Comparison of ENCODE assay signal across 20 cellular contexts in the genomic region with DNA sequence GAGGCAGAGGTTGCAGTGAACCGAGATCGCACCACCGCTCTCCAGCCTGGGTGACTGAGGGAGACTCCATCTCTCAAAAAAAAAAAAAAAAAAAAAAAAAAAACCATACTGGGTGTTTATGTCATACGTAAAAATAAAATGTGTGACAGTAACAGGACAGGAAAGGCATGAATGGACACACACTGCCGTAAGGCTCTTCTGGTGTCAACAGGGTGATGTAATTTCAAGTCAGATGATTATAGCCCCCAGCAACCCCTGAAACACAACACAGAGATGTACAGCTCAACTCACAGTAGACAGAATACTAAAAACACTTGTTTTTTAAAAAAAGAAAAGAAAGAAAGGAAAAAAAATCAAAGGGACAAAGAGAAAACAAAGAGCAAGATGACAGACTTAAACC. TPM values are rescaled to one million over a fixed set of nuclear protein-coding genes. Genes with fewer than 3 reads are reported as not detected.
DNase-seq lines count a peak whose midpoint lies in the region; ATAC-seq and TF ChIP-seq lines count a peak whose summit lies in the region.
"Had no signal": no experiment of that assay in that cellular context is flagged by ENCODE, and none has a peak within 500 bp of the region (broad histone marks: within the 10 kb centered on the region; RNA-seq: fewer than 3 reads in every experiment).

No MANE protein-coding gene starts in this region.

- H3K27ac ChIP-seq in 22Rv1: peak overlapping the region; percentile 22; the same call in 1 of the 2 replicates
- no peak overlapping the region for H3K27ac ChIP-seq in CD8-positive, alpha-beta T cell (ENCODE audit: low read depth, low read length)
- H3K27ac ChIP-seq: colonic mucosa, epithelial cell of prostate, gastroesophageal sphincter, HL-60 had no signal

- intact Hi-C loops in CD8-positive, alpha-beta T cell (cut with DNase I, micrococcal nuclease): no loop called here
- intact Hi-C loops in activated T-helper 1 cell treated with anti-CD3 and anti-CD28 coated beads, Interleukin-12 subunit alpha, Interleukin-12 subunit beta, Interleukin-2, Interleukin-4 antibody, amounts not matched to agents 30 ng/mL and 10 ng/mL and 1 ng/mL, durations not matched to agents 14 hours and 24 hours and 36 hours (cut with micrococcal nuclease): no loop called here

- H3K4me3 ChIP-seq in CD8-positive, alpha-beta T cell (ENCODE audit: low read depth, low read length): no peak overlapping the region
- H3K4me3 ChIP-seq: colonic mucosa, gastroesophageal sphincter, GM23338, mucosa of descending colon had no signal

- peaks cover 47% of the 10 kb centered on the region for H3K36me3 ChIP-seq in CD8-positive, alpha-beta T cell (ENCODE audit: insufficient read depth, low read length)

- H3K27ac Mint-ChIP-seq in CD8-positive, alpha-beta T cell: peak overlapping the region; percentile 19
- H3K27ac Mint-ChIP-seq in activated T-helper 1 cell treated with anti-CD3 and anti-CD28 coated beads, Interleukin-12 subunit alpha, Interleukin-12 subunit beta, Interleukin-2, Interleukin-4 antibody, amounts not matched to agents 30 ng/mL and 10 ng/mL and 1 ng/mL, durations not matched to agents 14 hours and 24 hours and 36 hours: peak overlapping the region; percentile 50
- H3K27ac Mint-ChIP-seq in memory B cell: peak overlapping the region; percentile 72
- H3K27ac Mint-ChIP-seq in glutamatergic neuron (ENCODE audit: unreplicated experiment): no peak overlapping the region
- H3K27ac Mint-ChIP-seq: GM23338 had no signal

- no peaks in the 10 kb centered on the region for H3K9me3 Mint-ChIP-seq in CD8-positive, alpha-beta T cell
- H3K9me3 Mint-ChIP-seq in activated T-helper 1 cell treated with anti-CD3 and anti-CD28 coated beads, Interleukin-12 subunit alpha, Interleukin-12 subunit beta, Interleukin-2, Interleukin-4 antibody, amounts not matched to agents 30 ng/mL and 10 ng/mL and 1 ng/mL, durations not matched to agents 14 hours and 24 hours and 36 hours: no peaks in the 10 kb centered on the region
- no peaks in the 10 kb centered on the region for H3K9me3 Mint-ChIP-seq in memory B cell
- H3K9me3 Mint-ChIP-seq in glutamatergic neuron (ENCODE audit: unreplicated experiment): peaks cover 16% of the 10 kb centered on the region
- H3K9me3 Mint-ChIP-seq: GM23338 had no signal

- no peaks in the 10 kb centered on the region for H3K27me3 Mint-ChIP-seq in CD8-positive, alpha-beta T cell (ENCODE audit: low read depth)
- H3K27me3 Mint-ChIP-seq in activated T-helper 1 cell treated with anti-CD3 and anti-CD28 coated beads, Interleukin-12 subunit alpha, Interleukin-12 subunit beta, Interleukin-2, Interleukin-4 antibody, amounts not matched to agents 30 ng/mL and 10 ng/mL and 1 ng/mL, durations not matched to agents 14 hours and 24 hours and 36 hours (ENCODE audit: insufficient read depth): no peaks in the 10 kb centered on the region
- no peaks in the 10 kb centered on the region for H3K27me3 Mint-ChIP-seq in memory B cell
- peaks cover 13% of the 10 kb centered on the region for H3K27me3 Mint-ChIP-seq in glutamatergic neuron (ENCODE audit: unreplicated experiment)

- peaks cover 14% of the 10 kb centered on the region for H3K4me1 Mint-ChIP-seq in CD8-positive, alpha-beta T cell (ENCODE audit: low read depth)
- peaks cover 8% of the 10 kb centered on the region for H3K4me1 Mint-ChIP-seq in activated T-helper 1 cell treated with anti-CD3 and anti-CD28 coated beads, Interleukin-12 subunit alpha, Interleukin-12 subunit beta, Interleukin-2, Interleukin-4 antibody, amounts not matched to agents 30 ng/mL and 10 ng/mL and 1 ng/mL, durations not matched to agents 14 hours and 24 hours and 36 hours (ENCODE audit: low read depth)
- H3K4me1 Mint-ChIP-seq in memory B cell (peaks cover 10% of the 10 kb centered on the region), glutamatergic neuron (ENCODE audit: low read depth, unreplicated experiment) (peaks cover 4% of the 10 kb centered on the region)
- H3K4me1 Mint-ChIP-seq: GM23338 had no signal

- POLR2A ChIA-PET in CD8-positive, alpha-beta T cell (lab: Charles Lee): interaction anchor here (0.8 to 0.9 kb wide), 2 partner anchors 10 to 16 kb away, joined by 3 to 4 read pairs; no protein-coding TSS in a partner anchor

- H3K9me3 ChIP-seq in CD8-positive, alpha-beta T cell (ENCODE audit: low read length): no peaks in the 10 kb centered on the region
- H3K9me3 ChIP-seq: colonic mucosa, gastroesophageal sphincter, mucosa of descending colon had no signal

- peaks cover 76% of the 10 kb centered on the region for H3K36me3 Mint-ChIP-seq in CD8-positive, alpha-beta T cell
- H3K36me3 Mint-ChIP-seq in activated T-helper 1 cell treated with anti-CD3 and anti-CD28 coated beads, Interleukin-12 subunit alpha, Interleukin-12 subunit beta, Interleukin-2, Interleukin-4 antibody, amounts not matched to agents 30 ng/mL and 10 ng/mL and 1 ng/mL, durations not matched to agents 14 hours and 24 hours and 36 hours (ENCODE audit: low read depth): peaks cover 44% of the 10 kb centered on the region
- H3K36me3 Mint-ChIP-seq in memory B cell (peaks cover 22% of the 10 kb centered on the region), glutamatergic neuron (ENCODE audit: unreplicated experiment) (peaks cover 3% of the 10 kb centered on the region)

- CTCF ChIA-PET in CD8-positive, alpha-beta T cell (lab: Charles Lee): interaction anchor here (0.6 to 1.5 kb wide), 5 partner anchors 9 to 125 kb away, joined by 3 to 4 read pairs (median 3); a partner anchor contains a TSS

- H3K4me3 Mint-ChIP-seq in CD8-positive, alpha-beta T cell: no peak overlapping the region
- no peak overlapping the region for H3K4me3 Mint-ChIP-seq in activated T-helper 1 cell treated with anti-CD3 and anti-CD28 coated beads, Interleukin-12 subunit alpha, Interleukin-12 subunit beta, Interleukin-2, Interleukin-4 antibody, amounts not matched to agents 30 ng/mL and 10 ng/mL and 1 ng/mL, durations not matched to agents 14 hours and 24 hours and 36 hours
- no peak overlapping the region for H3K4me3 Mint-ChIP-seq in memory B cell
- no peak overlapping the region for H3K4me3 Mint-ChIP-seq in glutamatergic neuron (ENCODE audit: unreplicated experiment)
- H3K4me3 Mint-ChIP-seq: GM23338 had no signal

- peaks cover 4% of the 10 kb centered on the region for H3K4me1 ChIP-seq in CD8-positive, alpha-beta T cell (ENCODE audit: insufficient read depth, low read length)
- H3K4me1 ChIP-seq: colonic mucosa, gastroesophageal sphincter had no signal

- ATAC-seq in CD8-positive, alpha-beta T cell: no peak
- ATAC-seq in memory B cell (ENCODE audit: low read depth): no peak
- ATAC-seq: gastroesophageal sphincter, GM23338, left lobe of liver, mucosa of descending colon, sciatic nerve had no signal

- in situ Hi-C loops in ACHN (cut with HindIII; ENCODE audit: low pct_ligation_motif_present, low pct_unique_long_range_greater_than_20kb, low sequenced_read_pairs): no loop called here

- TF ChIP-seq CTCF in 22Rv1 (IDR thresholded peaks at IDR 0.05): no peak
- no peak for TF ChIP-seq CTCF in CD8-positive, alpha-beta T cell (IDR thresholded peaks at IDR 0.05)
- TF ChIP-seq CTCF in glutamatergic neuron (IDR thresholded peaks at IDR 0.05; ENCODE audit: partially characterized antibody, unreplicated experiment): no peak

- DNase-seq in CD8-positive, alpha-beta T cell: no peak
- DNase-seq in activated T-helper 1 cell treated with anti-CD3 and anti-CD28 coated beads, Interleukin-12 subunit alpha, Interleukin-12 subunit beta, Interleukin-2, Interleukin-4 antibody, amounts not matched to agents 30 ng/mL and 10 ng/mL and 1 ng/mL, durations not matched to agents 14 hours and 24 hours and 36 hours (ENCODE audit: low spot score): no peak
- no peak for DNase-seq in memory B cell (ENCODE audit: low spot score in 2 of 2)
- no peak for DNase-seq in NCI-H774 (lab: John Stamatoyannopoulos, UW)
- DNase-seq in glutamatergic neuron: no peak
- DNase-seq in ACHN: no peak
- DNase-seq: colonic mucosa; KBM-7; mucosa of descending colon; NCI-H2081; NCI-H510A; stimulated activated CD4-positive, alpha-beta T cell treated with anti-CD3 and anti-CD28 coated beads, Interleukin-1b, Interleukin-23, amount 100 ng/mL, for 48 hours had no signal

- H3K27me3 ChIP-seq in CD8-positive, alpha-beta T cell (ENCODE audit: insufficient read depth, low read length): no peaks in the 10 kb centered on the region
- H3K27me3 ChIP-seq: colonic mucosa, gastroesophageal sphincter had no signal

RNA-seq across cellular contexts. Expression of a gene that starts 22.2 kb away (rescaled TPM):
- 100 to 1,000 TPM; 209 to 215 TPM for total RNA-seq in CD8-positive, alpha-beta T cell
- total RNA-seq in activated T-helper 1 cell treated with anti-CD3 and anti-CD28 coated beads, Interleukin-12 subunit alpha, Interleukin-12 subunit beta, Interleukin-2, Interleukin-4 antibody, amounts not matched to agents 30 ng/mL and 10 ng/mL and 1 ng/mL, durations not matched to agents 14 hours and 24 hours and 36 hours: 113 and 116 TPM in 2 replicates
- total RNA-seq in glutamatergic neuron (ENCODE audit: unreplicated experiment): 206 TPM

RNA-seq across cellular contexts. Expression of a gene that starts 28.7 kb away (rescaled TPM):
- 1 to 10 TPM; 1.1 to 1.5 TPM for total RNA-seq in CD8-positive, alpha-beta T cell
- 4.2 and 4.9 TPM in 2 replicates for total RNA-seq in activated T-helper 1 cell treated with anti-CD3 and anti-CD28 coated beads, Interleukin-12 subunit alpha, Interleukin-12 subunit beta, Interleukin-2, Interleukin-4 antibody, amounts not matched to agents 30 ng/mL and 10 ng/mL and 1 ng/mL, durations not matched to agents 14 hours and 24 hours and 36 hours
- total RNA-seq in glutamatergic neuron (ENCODE audit: unreplicated experiment): 37.6 TPM

RNA-seq across cellular contexts. Expression of a gene that starts 34.0 kb away (rescaled TPM):
- total RNA-seq in CD8-positive, alpha-beta T cell: not detected
- total RNA-seq in activated T-helper 1 cell treated with anti-CD3 and anti-CD28 coated beads, Interleukin-12 subunit alpha, Interleukin-12 subunit beta, Interleukin-2, Interleukin-4 antibody, amounts not matched to agents 30 ng/mL and 10 ng/mL and 1 ng/mL, durations not matched to agents 14 hours and 24 hours and 36 hours: 0.29 TPM in 1 of 2 replicates, not detected in the other
- 4.0 TPM for total RNA-seq in glutamatergic neuron (ENCODE audit: unreplicated experiment)
- total RNA-seq: colonic mucosa, gastroesophageal sphincter, GM23338, left lobe of liver, mucosa of descending colon, osteoblast, sciatic nerve had no signal

RNA-seq across cellular contexts. Expression of a gene that starts 54.9 kb away (rescaled TPM):
- total RNA-seq in CD8-positive, alpha-beta T cell: 10 to 100 TPM; 87.8 to 92.0 TPM
- 79.5 and 81.2 TPM in 2 replicates for total RNA-seq in activated T-helper 1 cell treated with anti-CD3 and anti-CD28 coated beads, Interleukin-12 subunit alpha, Interleukin-12 subunit beta, Interleukin-2, Interleukin-4 antibody, amounts not matched to agents 30 ng/mL and 10 ng/mL and 1 ng/mL, durations not matched to agents 14 hours and 24 hours and 36 hours
- total RNA-seq in glutamatergic neuron (ENCODE audit: unreplicated experiment): 62.2 TPM

RNA-seq across cellular contexts. Expression of a gene that starts 55.4 kb away (rescaled TPM):
- 100 to 1,000 TPM; 206 to 209 TPM for total RNA-seq in CD8-positive, alpha-beta T cell
- total RNA-seq in activated T-helper 1 cell treated with anti-CD3 and anti-CD28 coated beads, Interleukin-12 subunit alpha, Interleukin-12 subunit beta, Interleukin-2, Interleukin-4 antibody, amounts not matched to agents 30 ng/mL and 10 ng/mL and 1 ng/mL, durations not matched to agents 14 hours and 24 hours and 36 hours: 133 and 134 TPM in 2 replicates
- 52.9 TPM for total RNA-seq in glutamatergic neuron (ENCODE audit: unreplicated experiment)
